26 cellular contexts compared by ENCODE assay signal in genomic region chr6:830667-831327, GRCh38.
A peak's percentile ranks its signal among the peaks of the same experiment; 100 is the strongest.
DNase-seq lines count a peak whose midpoint lies in the region; ATAC-seq, FAIRE-seq and TF ChIP-seq lines count a peak whose summit lies in the region.
"Had no signal": no experiment of that assay in that cellular context is flagged by ENCODE, and none has a peak within 500 bp of the region (broad histone marks: within the 10 kb centered on the region; RNA-seq: fewer than 3 reads in every experiment).

No MANE protein-coding gene starts in this region.

- H2BK5ac ChIP-seq in H9 (ENCODE audit: insufficient read length, low read length) (no peak overlapping the region), H1 (ENCODE audit: low read depth, low read length) (no peak overlapping the region; the same call in 1 of the 2 replicates)

- H3K9me3 Mint-ChIP-seq in H9 = peaks cover 41 to 46% of the 10 kb centered on the region in 2 experiments
- H3K9me3 Mint-ChIP-seq in activated T-cell treated with anti-CD3 and anti-CD28 coated beads, Interleukin-2, amount 50 U/mL, for 24 hours = peaks cover 9% of the 10 kb centered on the region

- H4K91ac ChIP-seq in H9 (ENCODE audit: insufficient read length, low read depth, low read length) (no peak overlapping the region), H1 (replicated peaks; ENCODE audit: insufficient read length, low read length) (no peak overlapping the region)

- H3K9ac ChIP-seq in H9 (ENCODE audit: extremely low read depth, insufficient read length, low read length) (no peak overlapping the region), H1 (replicated peaks in 1 of 4; ENCODE audit: extremely low read depth in 1 of 4, low read depth in 3 of 4, low read length in 3 of 4) (no peak overlapping the region)

- H3K56ac ChIP-seq in H9 (ENCODE audit: insufficient read length, low read depth, low read length) (no peak overlapping the region), H1 (replicated peaks; ENCODE audit: insufficient read length, low read depth, low read length) (no peak overlapping the region)

- peak overlapping the region in 2 of 3 experiments; percentile 28 to 42; a peak in 2 of 7 replicates for H3K27ac Mint-ChIP-seq in H9
- no peak overlapping the region for H3K27ac Mint-ChIP-seq in activated T-cell treated with anti-CD3 and anti-CD28 coated beads, Interleukin-2, amount 50 U/mL, for 24 hours
- H3K27ac Mint-ChIP-seq: GM23338; T-helper 1 cell treated with Interleukin-12 subunit alpha and Interleukin-12 subunit beta and Interleukin-4 antibody, amounts not matched to agents 30 μg/mL and 1 μg/mL, for 36 hours had no signal

- TF ChIP-seq POLR2A in H1 (IDR thresholded peaks at IDR 0.05; ENCODE audit: control extremely low read depth in 1 of 2, low read depth in 2 of 2, low read length in 2 of 2) = no peak

- no peaks in the 10 kb centered on the region for H3K79me1 ChIP-seq in H9 (ENCODE audit: insufficient read depth, low read depth, low read length, poor library complexity, severe bottlenecking)
- no peaks in the 10 kb centered on the region for H3K79me1 ChIP-seq in H1 (ENCODE audit: low read depth, low read length)

- no peak overlapping the region for H3K4me3 Mint-ChIP-seq in H9
- H3K4me3 Mint-ChIP-seq in activated T-cell treated with anti-CD3 and anti-CD28 coated beads, Interleukin-2, amount 50 U/mL, for 24 hours = no peak overlapping the region
- H3K4me3 Mint-ChIP-seq: CD4-positive, CD25-positive, alpha-beta regulatory T cell; GM23338; T-helper 1 cell treated with Interleukin-12 subunit alpha and Interleukin-12 subunit beta and Interleukin-4 antibody, amounts not matched to agents 30 μg/mL and 1 μg/mL, for 36 hours had no signal

- H4K20me1 ChIP-seq in H9 (ENCODE audit: control insufficient read depth, insufficient read depth, insufficient read length) = no peaks in the 10 kb centered on the region
- H4K20me1 ChIP-seq in H1 (replicated peaks in 1 of 2; ENCODE audit: control insufficient read depth in 1 of 2, insufficient read depth in 2 of 2, low read length in 2 of 2) = no peaks in the 10 kb centered on the region

- H2AFZ ChIP-seq in H9 (ENCODE audit: low read length) (no peak overlapping the region), H1 (ENCODE audit: low read length) (no peak overlapping the region)
- H2AFZ ChIP-seq: GM23338 had no signal

- H3K18ac ChIP-seq in H9 (ENCODE audit: insufficient read length, low read depth, low read length) (no peak overlapping the region), H1 (ENCODE audit: extremely low read depth, low read length) (peak overlapping the region; percentile 4; the same call in 1 of the 2 replicates)

- no CpG with 5 or more reads among the region's 6 CpGs for WGBS in H9 (ENCODE audit: extremely low coverage, insufficient read length, low lambda C conversion rate)
- 95% methylated on average over 6 of the region's 6 CpGs; no CpG with 5 or more reads in 1 of the 2 experiments for WGBS in H1 (ENCODE audit: extremely low coverage in 1 of 2, insufficient coverage in 1 of 2, insufficient read length in 1 of 2, insufficient replicate concordance in 2 of 2, low coverage in 1 of 2, low lambda C conversion rate in 2 of 2, missing lambda C conversion rate in 1 of 2), 2 experiments
- WGBS in pancreas, 2 donors = 87 to 91% methylated on average over 6 of the region's 6 CpGs

- CTCF ChIA-PET in H1 (lab: Charles Lee; ENCODE audit: partially characterized antibody) = interaction anchor here (0.8 to 1.6 kb wide), 6 partner anchors 9 to 82 kb away, joined by 3 to 6 read pairs (median 4); no protein-coding TSS in a partner anchor

- no peak for TF ChIP-seq RAD21 in H1 (IDR thresholded peaks at IDR 0.05 in 1 of 2, conservative IDR thresholded peaks at IDR 0.05 in 1 of 2; ENCODE audit: low read depth in 2 of 2, low read length in 2 of 2)

- peaks cover 18% of the 10 kb centered on the region for H3K27me3 Mint-ChIP-seq in H9 (ENCODE audit: low read depth)
- peaks cover 44% of the 10 kb centered on the region for H3K27me3 Mint-ChIP-seq in activated T-cell treated with anti-CD3 and anti-CD28 coated beads, Interleukin-2, amount 50 U/mL, for 24 hours

- H3K36me3 Mint-ChIP-seq in H9 (ENCODE audit: insufficient read depth in 1 of 3, low read depth in 3 of 3) = peaks cover 14 to 44% (median 26%) of the 10 kb centered on the region in 3 experiments
- H3K36me3 Mint-ChIP-seq in activated T-cell treated with anti-CD3 and anti-CD28 coated beads, Interleukin-2, amount 50 U/mL, for 24 hours (ENCODE audit: low read depth) = no peaks in the 10 kb centered on the region

- no peaks in the 10 kb centered on the region for H3K23me2 ChIP-seq in H9 (ENCODE audit: insufficient read length, low read depth, low read length, poor library complexity, severe bottlenecking)
- peaks cover 3% of the 10 kb centered on the region; the same call in 1 of the 2 replicates for H3K23me2 ChIP-seq in H1 (ENCODE audit: low read depth, low read length)

- POLR2A ChIA-PET in H1 (lab: Charles Lee; ENCODE audit: partially characterized antibody) = interaction anchor here (1.5 kb wide), 1 partner anchor 10 kb away, joined by 4 read pairs; no protein-coding TSS in a partner anchor

- no peak overlapping the region for H2BK120ac ChIP-seq in H9 (ENCODE audit: low read depth, low read length, poor library complexity, severe bottlenecking)
- H2BK120ac ChIP-seq in H1 (replicated peaks; ENCODE audit: low read depth, low read length) = no peak overlapping the region

- H4K5ac ChIP-seq in H9 (ENCODE audit: insufficient read length, low read depth, low read length) (no peak overlapping the region), H1 (ENCODE audit: insufficient read length, low read depth, low read length) (no peak overlapping the region)

- no peak overlapping the region for H2AK5ac ChIP-seq in H9 (ENCODE audit: insufficient read length, low read length)
- no peak overlapping the region for H2AK5ac ChIP-seq in H1 (ENCODE audit: low read depth, low read length)

- H4K8ac ChIP-seq in H9 (replicated peaks; ENCODE audit: insufficient read length, low read depth, low read length) (no peak overlapping the region), H1 (ENCODE audit: extremely low read depth, insufficient read depth, low read length) (no peak overlapping the region)

- H3K27ac ChIP-seq in H9 (ENCODE audit: insufficient read length, low read depth, low read length) = no peak overlapping the region
- H3K27ac ChIP-seq in H1 (ENCODE audit: low read depth, low read length) = no peak overlapping the region
- no peak overlapping the region for H3K27ac ChIP-seq in pancreas
- H3K27ac ChIP-seq: HL-60, Peyer's patch had no signal

- FAIRE-seq in H1 (lab: Jason Lieb, UNC) (no peak), pancreas (lab: Jason Lieb, UNC) (no peak)
- FAIRE-seq: G401.6, GM12892, GM18507, HepG2, K562 had no signal

- no peak for DNase-seq in H9
- DNase-seq in NCI-H2081 treated with DMSO at 0.1 percent for 48 hours (lab: John Stamatoyannopoulos, UW) = peak; percentile 10
- peak; percentile 78 for DNase-seq in NCI-H82 treated with DMSO at 0.1 percent for 48 hours (lab: John Stamatoyannopoulos, UW; ENCODE audit: unreplicated experiment)
- DNase-seq in H1 (ENCODE audit: low read depth in 1 of 2, low spot score in 2 of 2) = no peak
- DNase-seq in left colon = no peak
- no peak for DNase-seq in activated T-cell treated with anti-CD3 and anti-CD28 coated beads, Interleukin-2, amount 50 U/mL, for 24 hours
- no peak for DNase-seq in activated naive CD4-positive, alpha-beta T cell treated with anti-CD3 and anti-CD28 coated beads, Interleukin-2, amount 50 U/mL, for 16 hours
- DNase-seq in pancreas = no peak
- DNase-seq: Caco-2; CD4-positive, CD25-positive, alpha-beta regulatory T cell; MM.1S; NCI-H1048; NCI-H1694; NCI-H2227 treated with DMSO at 0.1 percent for 48 hours; NCI-H510A; NK-92 treated with Interleukin-12 subunit alpha and Interleukin-12 subunit beta, amount 100 ng/mL, for 24 hours; Peyer's patch had no signal

- H2BK15ac ChIP-seq in H9 (ENCODE audit: low read depth, low read length) (no peak overlapping the region), H1 (ENCODE audit: low read length) (no peak overlapping the region)

- H3K27me3 ChIP-seq in H9 (ENCODE audit: insufficient read depth, low read length) = no peaks in the 10 kb centered on the region
- H3K27me3 ChIP-seq in H1 (replicated peaks in 1 of 4; ENCODE audit: control insufficient read depth in 3 of 4, extremely low read depth in 1 of 4, insufficient read depth in 3 of 4, low read length in 3 of 4) = no peaks in the 10 kb centered on the region; a peak in 1 of 7 replicates
- no peaks in the 10 kb centered on the region for H3K27me3 ChIP-seq in pancreas
- H3K27me3 ChIP-seq: Peyer's patch had no signal

- no peak overlapping the region for H2BK12ac ChIP-seq in H9 (ENCODE audit: insufficient read length, low read depth, low read length)
- peak overlapping the region; percentile 46; the same call in 1 of the 2 replicates for H2BK12ac ChIP-seq in H1 (ENCODE audit: low read depth, low read length)

- H3K36me3 ChIP-seq in H1 (ENCODE audit: control insufficient read depth in 2 of 4, insufficient read depth in 4 of 4, low read length in 3 of 4) (peaks cover 0 to 3% (median 0%) of the 10 kb centered on the region in 4 experiments; a peak in 3 of 8 replicates), pancreas (no peaks in the 10 kb centered on the region)
- H3K36me3 ChIP-seq: Peyer's patch had no signal

- TF ChIP-seq CTCF in H9 (conservative IDR thresholded peaks at IDR 0.05) (no peak), H1 (IDR thresholded peaks at IDR 0.05; ENCODE audit: control extremely low read depth in 1 of 3, insufficient read depth in 1 of 3, low read depth in 1 of 3, low read length in 3 of 3) (no peak), pancreas (IDR thresholded peaks at IDR 0.05) (no peak)

- H3K4me1 Mint-ChIP-seq in H9 = peaks cover 29 to 30% of the 10 kb centered on the region in 2 experiments
- H3K4me1 Mint-ChIP-seq in activated T-cell treated with anti-CD3 and anti-CD28 coated beads, Interleukin-2, amount 50 U/mL, for 24 hours (ENCODE audit: low read depth) = peaks cover 4% of the 10 kb centered on the region
- H3K4me1 Mint-ChIP-seq: CD4-positive, CD25-positive, alpha-beta regulatory T cell had no signal

- H2BK20ac ChIP-seq in H9 (ENCODE audit: low read depth, low read length, poor library complexity, severe bottlenecking) (no peak overlapping the region), H1 (ENCODE audit: low read length) (0 out of 2 replicates have a peak overlapping the region, but pooled peaks have one; percentile 35)

- H3K4ac ChIP-seq in H9 (ENCODE audit: low read depth, low read length) = no peak overlapping the region
- no peak overlapping the region for H3K4ac ChIP-seq in H1 (replicated peaks; ENCODE audit: insufficient read length, low read depth, low read length)

- intact Hi-C loops in left colon (cut with DNase I, micrococcal nuclease) = no loop called here
- intact Hi-C loops in pancreas (cut with DNase I) = no loop called here

- H3K14ac ChIP-seq in H9 (ENCODE audit: insufficient read depth, low read length) (no peak overlapping the region), H1 (ENCODE audit: insufficient read length) (no peak overlapping the region)

- H3K79me2 ChIP-seq in H9 (ENCODE audit: insufficient read depth, low read length) = no peaks in the 10 kb centered on the region
- H3K79me2 ChIP-seq in H1 (ENCODE audit: control insufficient read depth in 1 of 2, insufficient read depth in 2 of 2, low read length in 2 of 2) = no peaks in the 10 kb centered on the region

- peaks cover 6% of the 10 kb centered on the region; the same call in 1 of the 2 replicates for H3K4me1 ChIP-seq in H9 (ENCODE audit: insufficient read depth, low read length)
- peaks cover 0 to 9% (median 7%) of the 10 kb centered on the region in 4 experiments; a peak in 4 of 7 replicates for H3K4me1 ChIP-seq in H1 (replicated peaks in 1 of 4; ENCODE audit: control insufficient read depth in 3 of 4, insufficient read depth in 4 of 4, low read length in 3 of 4)
- no peaks in the 10 kb centered on the region for H3K4me1 ChIP-seq in pancreas
- H3K4me1 ChIP-seq: Peyer's patch had no signal

- peaks cover 6% of the 10 kb centered on the region for H3K9me3 ChIP-seq in H9 (ENCODE audit: control insufficient read depth, low read depth, low read length)
- H3K9me3 ChIP-seq in H1 (ENCODE audit: insufficient read depth in 2 of 2, low read depth in 1 of 2, low read length in 1 of 2) = peaks cover 10 to 20% of the 10 kb centered on the region in 2 experiments; a peak in 3 of 4 replicates
- no peaks in the 10 kb centered on the region for H3K9me3 ChIP-seq in pancreas
- H3K9me3 ChIP-seq: Caco-2 had no signal

- H3K4me2 ChIP-seq in H9 (ENCODE audit: insufficient read depth, insufficient read length, low read length) (no peak overlapping the region), H1 (ENCODE audit: insufficient read depth in 1 of 2, low read depth in 2 of 2, low read length in 2 of 2) (no peak overlapping the region)
- H3K4me2 ChIP-seq: GM23338 had no signal

- no peak for TF ChIP-seq EP300 in H1 (IDR thresholded peaks at IDR 0.05; ENCODE audit: borderline replicate concordance in 1 of 2, low read depth in 2 of 2, low read length in 2 of 2)

- no peak overlapping the region for H3K4me3 ChIP-seq in H1 (ENCODE audit: extremely low read depth in 1 of 4, insufficient read depth in 2 of 4, low read depth in 3 of 4, low read length in 4 of 4)
- no peak overlapping the region for H3K4me3 ChIP-seq in pancreas
- H3K4me3 ChIP-seq: GM23338, K562, Peyer's patch had no signal

- H3K23ac ChIP-seq in H9 (ENCODE audit: insufficient read length, low read depth, low read length) (no peak overlapping the region), H1 (ENCODE audit: insufficient read length) (no peak overlapping the region)

- H3T11ph ChIP-seq in H9 (ENCODE audit: low read length) = no peak overlapping the region

- ATAC-seq in left colon (no peak), pancreas (no peak)
- ATAC-seq: HCT116, HepG2, K562 had no signal

Comparison
In these comparisons a context has a peak if more than half of its experiments do, and no peak if none do; other contexts are left out.
1. DNase-seq: peak in NCI-H2081 treated with DMSO at 0.1 percent for 48 hours (single experiment) and NCI-H82 treated with DMSO at 0.1 percent for 48 hours (single experiment); none in H9 (single experiment), H1 (0 of 2), left colon (0 of 2), activated T-cell treated with anti-CD3 and anti-CD28 coated beads, Interleukin-2, amount 50 U/mL, for 24 hours (single experiment), activated naive CD4-positive, alpha-beta T cell treated with anti-CD3 and anti-CD28 coated beads, Interleukin-2, amount 50 U/mL, for 16 hours (single experiment) and pancreas (0 of 6).